Comparison of ENCODE assay signal across 8 cellular contexts in genomic region chr1:53061859-53062714, GRCh38. TPM values are rescaled to one million over a fixed set of nuclear protein-coding genes. Genes with fewer than 3 reads are reported as not detected.
DNase-seq lines count a peak whose midpoint lies in the region; ATAC-seq and TF ChIP-seq lines count a peak whose summit lies in the region.

PODN (plus strand) TSS chr1:53062213; CDS start chr1:53069856, 7,643 bp downstream.

- peak within 1 kb of the TSS; percentile 36 to 92 (median 78) for H3K27ac ChIP-seq in heart right ventricle

- intact Hi-C loops in heart right ventricle (cut with DNase I) = loop anchor here in 2 of 10 donors (5.0 to 10.0 kb wide), 2 partner anchors 120 to 123 kb away; no protein-coding TSS in a partner anchor

- H3K36me3 Mint-ChIP-seq in WTC11 (no peaks in the 10 kb centered on the region), progenitor cell of endocrine pancreas (ENCODE audit: insufficient read depth) (no peaks in the 10 kb centered on the region)

- ATAC-seq in WTC11 (peak; percentile 18), heart right ventricle (peak; percentile 20 to 60 (median 46)), HG03196 (IDR thresholded peaks at IDR 0.05; ENCODE audit: unreplicated experiment) (no peak), GM21825 (IDR thresholded peaks at IDR 0.05; ENCODE audit: unreplicated experiment) (no peak), GM19035 (IDR thresholded peaks at IDR 0.05; ENCODE audit: unreplicated experiment) (no peak)

- TF ChIP-seq CTCF in GM20000 (IDR thresholded peaks at IDR 0.05; ENCODE audit: extremely low read depth, missing control alignments) = no peak
- TF ChIP-seq CTCF in WTC11 (IDR thresholded peaks at IDR 0.05) = no peak
- no peak for TF ChIP-seq CTCF in heart right ventricle (IDR thresholded peaks at IDR 0.05)
- no peak for TF ChIP-seq CTCF in progenitor cell of endocrine pancreas (IDR thresholded peaks at IDR 0.05; ENCODE audit: unreplicated experiment)

- H3K9me3 ChIP-seq in heart right ventricle = no peaks in the 10 kb centered on the region

- WGBS in heart right ventricle, 2 donors = 1% methylated on average over 61 to 74 of the region's 74 CpGs

- H3K4me3 ChIP-seq in heart right ventricle = peak within 1 kb of the TSS; percentile 31 to 91 (median 66)

- H3K4me3 Mint-ChIP-seq in WTC11 (peak within 1 kb of the TSS; percentile 72), progenitor cell of endocrine pancreas (ENCODE audit: low read depth) (peak within 1 kb of the TSS; percentile 61)

- POLR2A ChIA-PET in WTC11 (lab: Charles Lee) = no interaction called here

- H3K36me3 ChIP-seq in heart right ventricle = no peaks in the 10 kb centered on the region

- H3K9me3 Mint-ChIP-seq in WTC11 (no peaks in the 10 kb centered on the region), progenitor cell of endocrine pancreas (ENCODE audit: low read depth) (no peaks in the 10 kb centered on the region)

- CTCF ChIA-PET in WTC11 (lab: Charles Lee) = interaction anchor here (0.6 to 1.3 kb wide), 6 partner anchors 9 to 157 kb away, joined by 3 to 5 read pairs (median 3); no protein-coding TSS in a partner anchor

- H3K27me3 Mint-ChIP-seq in WTC11 (ENCODE audit: low read depth) (peaks cover 84% of the 10 kb centered on the region), progenitor cell of endocrine pancreas (peaks cover 88% of the 10 kb centered on the region)

- H3K4me1 Mint-ChIP-seq in WTC11 (0 out of 2 replicates have a peak, but pooled peaks cover 5% of the 10 kb centered on the region), progenitor cell of endocrine pancreas (ENCODE audit: low read depth) (no peaks in the 10 kb centered on the region)

- peaks cover 0 to 42% (median 22%) of the 10 kb centered on the region in 9 donors for H3K4me1 ChIP-seq in heart right ventricle

- H3K27ac Mint-ChIP-seq in WTC11 (no peak within 1 kb of the TSS), progenitor cell of endocrine pancreas (no peak within 1 kb of the TSS)

- DNase-seq in GM20000 (ENCODE audit: low spot score) (peak; percentile 49), WTC11 (ENCODE audit: low spot score) (no peak), heart right ventricle (peak in 1 of 2 donors; percentile 59), progenitor cell of endocrine pancreas (ENCODE audit: low spot score, unreplicated experiment) (no peak), NCI-H2196 (lab: John Stamatoyannopoulos, UW; ENCODE audit: unreplicated experiment) (no peak)

- H3K27me3 ChIP-seq in heart right ventricle = peaks cover 0 to 40% (median 8%) of the 10 kb centered on the region in 7 donors

TF ChIP-seq in WTC11, 78 proteins besides CTCF, POLR2A, EP300 and RAD21:
- no peak for TF ChIP-seq GABPB1 (CRISPR knock-in tag; IDR thresholded peaks at IDR 0.05)
- TF ChIP-seq AFF4 (CRISPR knock-in tag; IDR thresholded peaks at IDR 0.05; ENCODE audit: borderline replicate concordance) = no peak
- no peak for TF ChIP-seq JAZF1 (CRISPR knock-in tag; IDR thresholded peaks at IDR 0.05)
- TF ChIP-seq PRDM15 (CRISPR knock-in tag; IDR thresholded peaks at IDR 0.05) = no peak

RNA-seq across cellular contexts. Expression of gene PODN, which starts in this region (rescaled TPM):
- total RNA-seq in WTC11 (2021) (0.23 to 0.48 TPM (median 0.30 TPM) in 3 replicates), heart right ventricle (10 to 100 TPM; 11.2 to 27.4 (median 15.4) TPM), progenitor cell of endocrine pancreas (0.26 and 0.38 TPM in 2 replicates)
- 10 to 100 TPM; 11.4 to 17.3 TPM for polyA plus RNA-seq in heart right ventricle

Comparison
In these comparisons a context has a peak if more than half of its experiments do, and no peak if none do; other contexts are left out.
1. Peak in ATAC-seq in WTC11; RNA of the gene not detected or under 1 TPM.
2. ATAC-seq: peak in heart right ventricle (8 of 8); none in HG03196 (single experiment), GM21825 (single experiment) and GM19035 (single experiment).